ENCODE assay signal across 18 cellular contexts in genomic region chr4:19256823-19257222, GRCh38.
"Had no signal": no experiment of that assay in that cellular context is flagged by ENCODE, and none has a peak within 500 bp of the region (broad histone marks: within the 10 kb centered on the region; RNA-seq: fewer than 3 reads in every experiment).

No MANE protein-coding gene starts in this region.

- H3K9me2 ChIP-seq: SK-N-SH had no signal

- H3K4me2 ChIP-seq: SK-N-SH had no signal

- ATAC-seq: Panc1, PC-3 had no signal

- H3K9ac ChIP-seq: SK-N-SH had no signal

- DNase-seq: KBM-7, NCI-H1092, NCI-H1105 treated with DMSO at 0.1 percent for 48 hours, NCI-H1417 treated with DMSO at 0.1 percent for 48 hours, NCI-H146, NCI-H1694 treated with DMSO at 0.1 percent for 48 hours, NCI-H1930, NCI-H2081, NCI-H2107, NCI-H2227 treated with DMSO at 0.1 percent for 48 hours, NCI-H526 treated with DMSO at 0.1 percent for 48 hours, NCI-H748 treated with DMSO at 0.1 percent for 48 hours, PC-3, SHP77, SK-N-SH, SW 1271 had no signal

- H3K27ac ChIP-seq: RWPE1 had no signal
